8 cellular contexts compared by ENCODE assay signal in genomic region chr17:42964161-42964932, GRCh38. TPM values are rescaled to one million over a fixed set of nuclear protein-coding genes. Genes with fewer than 3 reads are reported as not detected.
DNase-seq lines count a peak whose midpoint lies in the region; ATAC-seq and TF ChIP-seq lines count a peak whose summit lies in the region.

TSS of gene AARSD1 (minus strand) at chr17:42964454. CDS start at chr17:42964440, 14 bp downstream.

- H3K27me3 ChIP-seq in left ventricle myocardium inferior (ENCODE audit: low read depth) (no peaks in the 10 kb centered on the region), upper lobe of right lung (no peaks in the 10 kb centered on the region)

- H3K36me3 Mint-ChIP-seq in T-helper 17 cell (ENCODE audit: low read depth): peaks cover 4% of the 10 kb centered on the region
- peaks cover 7% of the 10 kb centered on the region for H3K36me3 Mint-ChIP-seq in progenitor cell of endocrine pancreas (ENCODE audit: insufficient read depth)

- ATAC-seq in HG02870 (IDR thresholded peaks at IDR 0.05; ENCODE audit: unreplicated experiment) (peak; percentile 76), T-helper 17 cell (peak; percentile 98), upper lobe of right lung (peak; percentile 99)

- H3K27ac ChIP-seq in left ventricle myocardium inferior (replicated peaks): peak within 1 kb of the TSS; percentile 94
- H3K27ac ChIP-seq in upper lobe of right lung: peak within 1 kb of the TSS; percentile 85

- POLR2A ChIA-PET in GM10248 (lab: Yijun Ruan, JAX): interaction anchor here (0.8 to 1.2 kb wide), 2 partner anchors 34 kb away, joined by 3 to 4 read pairs; partner anchors contain the start of gene RPL27

- H3K9me3 ChIP-seq in T-helper 17 cell (ENCODE audit: control insufficient read depth, low read length, poor library complexity, severe bottlenecking) (no peaks in the 10 kb centered on the region), left ventricle myocardium inferior (replicated peaks) (no peaks in the 10 kb centered on the region), upper lobe of right lung (no peaks in the 10 kb centered on the region)

- H3K9me3 Mint-ChIP-seq in progenitor cell of endocrine pancreas (ENCODE audit: low read depth): no peaks in the 10 kb centered on the region

- H3K4me3 Mint-ChIP-seq in T-helper 17 cell (peak within 1 kb of the TSS; percentile 90), progenitor cell of endocrine pancreas (ENCODE audit: low read depth) (peak within 1 kb of the TSS; percentile 93)

- intact Hi-C loops in left ventricle myocardium inferior (cut with micrococcal nuclease): no loop called here
- intact Hi-C loops in upper lobe of right lung (cut with DNase I): no loop called here

- CTCF ChIA-PET in GM10248 (lab: Yijun Ruan, JAX): no interaction called here

- H3K27me3 Mint-ChIP-seq in T-helper 17 cell: no peaks in the 10 kb centered on the region
- no peaks in the 10 kb centered on the region for H3K27me3 Mint-ChIP-seq in progenitor cell of endocrine pancreas

- H3K4me1 ChIP-seq in left ventricle myocardium inferior: peaks cover 25% of the 10 kb centered on the region
- H3K4me1 ChIP-seq in upper lobe of right lung: peaks cover 5% of the 10 kb centered on the region

- H3K4me1 Mint-ChIP-seq in T-helper 17 cell (peaks cover 14% of the 10 kb centered on the region), progenitor cell of endocrine pancreas (ENCODE audit: low read depth) (peaks cover 11% of the 10 kb centered on the region)

- H3K4me3 ChIP-seq in left ventricle myocardium inferior (peak within 1 kb of the TSS; percentile 83), upper lobe of right lung (peak within 1 kb of the TSS; percentile 76)

- H3K36me3 ChIP-seq in left ventricle myocardium inferior (peaks cover 36% of the 10 kb centered on the region), upper lobe of right lung (peaks cover 33% of the 10 kb centered on the region)

- peak within 1 kb of the TSS; percentile 87 for H3K27ac Mint-ChIP-seq in T-helper 17 cell
- H3K27ac Mint-ChIP-seq in progenitor cell of endocrine pancreas: peak within 1 kb of the TSS; percentile 99

- TF ChIP-seq CTCF in GM10248 (IDR thresholded peaks at IDR 0.05; ENCODE audit: control extremely low read depth, extremely low read depth, low read depth, missing control alignments) (no peak), left ventricle myocardium inferior (IDR thresholded peaks at IDR 0.05; ENCODE audit: borderline replicate concordance) (no peak), progenitor cell of endocrine pancreas (IDR thresholded peaks at IDR 0.05; ENCODE audit: unreplicated experiment) (no peak), upper lobe of right lung (IDR thresholded peaks at IDR 0.05) (no peak)

- DNase-seq in GM10248 (ENCODE audit: extremely low spot score) (peak; percentile 92), NCI-H1694 treated with DMSO at 0.1 percent for 48 hours (lab: John Stamatoyannopoulos, UW) (peak; percentile 89), T-helper 17 cell (peak; percentile 75 to 84 (median 82)), amniotic stem cell (lab: John Stamatoyannopoulos, UW) (peak; percentile 92), left ventricle myocardium inferior (peak; percentile 92), progenitor cell of endocrine pancreas (ENCODE audit: low spot score, unreplicated experiment) (peak; percentile 78), upper lobe of right lung (peak; percentile 96)

RNA-seq across cellular contexts. Expression of gene AARSD1, which starts in this region (rescaled TPM):
- total RNA-seq in T-helper 17 cell (10 to 100 TPM; 47.6 to 59.9 TPM), left ventricle myocardium inferior (26.0 TPM), progenitor cell of endocrine pancreas (59.3 and 69.8 TPM in 2 replicates), upper lobe of right lung (35.0 TPM)

Comparison
In these comparisons a context has a peak if more than half of its experiments do, and no peak if none do; other contexts are left out.
1. Peak in every context shown above with its lines: DNase-seq, ATAC-seq, H3K4me3 ChIP-seq and H3K27ac ChIP-seq.